13 cellular contexts compared by ENCODE assay signal in genomic region chr9:16611969-16612368, GRCh38.
"Had no signal": no experiment of that assay in that cellular context is flagged by ENCODE, and none has a peak within 500 bp of the region (broad histone marks: within the 10 kb centered on the region; RNA-seq: fewer than 3 reads in every experiment).

No MANE protein-coding gene starts in this region.

- DNase-seq: activated B cell treated with CpG ODN at 0.5 μM for 24 hours; activated CD4-positive, alpha-beta T cell treated with anti-CD3 and anti-CD28 coated beads, Interleukin-2, amount 10 ng/mL, durations not matched to agents 24 days and 14 days; activated naive CD4-positive, alpha-beta T cell treated with anti-CD3 and anti-CD28 coated beads for 36 hours; effector memory CD8-positive, alpha-beta T cell; gastrocnemius medialis; heart right ventricle; kidney; sigmoid colon; stimulated activated CD4-positive, alpha-beta T cell treated with anti-CD3 and anti-CD28 coated beads, Interleukin-2, amount 100 ng/mL, for 48 hours; stimulated activated naive CD8-positive, alpha-beta T cell treated with anti-CD3 and anti-CD28 coated beads, Interleukin-15, Interleukin-2, amounts not matched to agents 100 U/mL and 50 U/mL, for 24 hours; T-helper 2 cell; upper lobe of left lung had no signal

- ATAC-seq: effector memory CD8-positive, alpha-beta T cell; gastrocnemius medialis; heart right ventricle; stimulated activated naive CD8-positive, alpha-beta T cell treated with anti-CD3 and anti-CD28 coated beads, Interleukin-15, Interleukin-2, amounts not matched to agents 100 U/mL and 50 U/mL, for 24 hours had no signal

- H3K4me3 ChIP-seq: gastrocnemius medialis, heart right ventricle, sigmoid colon, suprapubic skin, upper lobe of left lung had no signal
